ENCODE assay signal across 16 cellular contexts in genomic region chr10:29649561-29650551, GRCh38. TPM values are rescaled to one million over a fixed set of nuclear protein-coding genes. Genes with fewer than 3 reads are reported as not detected.
A peak's percentile ranks its signal among the peaks of the same experiment; 100 is the strongest.
DNase-seq lines count a peak whose midpoint lies in the region; ATAC-seq, FAIRE-seq and TF ChIP-seq lines count a peak whose summit lies in the region.
"Had no signal": no experiment of that assay in that cellular context is flagged by ENCODE, and none has a peak within 500 bp of the region (broad histone marks: within the 10 kb centered on the region; RNA-seq: fewer than 3 reads in every experiment).

No MANE protein-coding gene starts in this region.

- H3K36me3 Mint-ChIP-seq in MCF 10A (ENCODE audit: insufficient read depth, unreplicated experiment) (peaks cover 21% of the 10 kb centered on the region), type B pancreatic cell (peaks cover 47% of the 10 kb centered on the region)
- H3K36me3 Mint-ChIP-seq in activated T-cell treated with anti-CD3 and anti-CD28 coated beads, Interleukin-2, amount 50 U/mL, for 4 hours (ENCODE audit: insufficient read depth), result peaks cover 12% of the 10 kb centered on the region
- H3K36me3 Mint-ChIP-seq: naive B cell had no signal

- CTCF ChIA-PET in MCF 10A (lab: Yijun Ruan, JAX), result no interaction called here
- CTCF ChIA-PET in mammary epithelial cell (lab: Charles Lee; ENCODE audit: low non-redundant PET), result no interaction called here
- CTCF ChIA-PET in GM12878 (lab: Yijun Ruan, JAX), result interaction anchor here (0.5 to 1.5 kb wide), 3 partner anchors 8 to 263 kb away, joined by 5 to 6 read pairs (median 6); no protein-coding TSS in a partner anchor

- dilution Hi-C loops in mammary epithelial cell (cut with HindIII; ENCODE audit: low sequenced_read_pairs), result loop anchor here (10.0 kb wide), 1 partner anchor 55 kb away; no protein-coding TSS in a partner anchor

- H3K4me3 ChIP-seq in mammary epithelial cell (replicated peaks in 1 of 3; ENCODE audit: insufficient read depth in 1 of 3, low read depth in 2 of 3, low read length in 3 of 3), result no peak overlapping the region
- no peak overlapping the region for H3K4me3 ChIP-seq in GM12878
- H3K4me3 ChIP-seq in mucosa of rectum (ENCODE audit: low read length in 2 of 2), result no peak overlapping the region
- H3K4me3 ChIP-seq: SJCRH30, skin epidermis, thoracic aorta had no signal

- SMC1A ChIA-PET in GM12878 (lab: Charles Lee; ENCODE audit: uncharacterized antibody, unreplicated experiment), result interaction anchor here (0.8 to 1.5 kb wide), 2 partner anchors 14 to 54 kb away, joined by 4 to 6 read pairs; partner anchors contain the start of gene SVIL

- no peak for TF ChIP-seq RAD21 in GM12878 (IDR thresholded peaks at IDR 0.05; ENCODE audit: insufficient read depth, low read depth, low read length)

- H3K27me3 ChIP-seq in mammary epithelial cell (ENCODE audit: insufficient read depth, low read length), result no peaks in the 10 kb centered on the region
- no peaks in the 10 kb centered on the region for H3K27me3 ChIP-seq in GM12878 (replicated peaks in 1 of 2; ENCODE audit: control insufficient read depth in 2 of 2, insufficient read depth in 2 of 2, low read length in 1 of 2)
- no peaks in the 10 kb centered on the region for H3K27me3 ChIP-seq in mucosa of rectum (ENCODE audit: control insufficient read depth in 2 of 2, insufficient read depth in 2 of 2, low read length in 2 of 2)
- H3K27me3 ChIP-seq: SJCRH30 had no signal

- WGBS in mammary epithelial cell (ENCODE audit: low coverage, missing lambda C conversion rate), result 89% methylated on average over 7 of the region's 7 CpGs
- WGBS in GM12878 (ENCODE audit: insufficient coverage, insufficient replicate concordance, low lambda C conversion rate, missing lambda C conversion rate), result 27% methylated on average over 7 of the region's 7 CpGs

- H3K9me3 ChIP-seq in mammary epithelial cell (replicated peaks; ENCODE audit: insufficient read depth, low read length) (no peaks in the 10 kb centered on the region), GM12878 (replicated peaks; ENCODE audit: control insufficient read depth, insufficient read depth, low read length) (peaks cover 1% of the 10 kb centered on the region; the same call in 2 of the 3 replicates), mucosa of rectum (ENCODE audit: control insufficient read depth in 2 of 2, low read length in 2 of 2) (no peaks in the 10 kb centered on the region)
- H3K9me3 ChIP-seq: SJCRH30, thoracic aorta had no signal

- no peak overlapping the region for H3K4me3 Mint-ChIP-seq in MCF 10A (ENCODE audit: unreplicated experiment)
- H3K4me3 Mint-ChIP-seq in type B pancreatic cell, result peak overlapping the region; percentile 15
- no peak overlapping the region for H3K4me3 Mint-ChIP-seq in activated T-cell treated with anti-CD3 and anti-CD28 coated beads, Interleukin-2, amount 50 U/mL, for 4 hours

- H3K36me3 ChIP-seq in mammary epithelial cell (ENCODE audit: insufficient read depth, low read length), result no peaks in the 10 kb centered on the region
- no peaks in the 10 kb centered on the region for H3K36me3 ChIP-seq in GM12878 (ENCODE audit: control insufficient read depth in 2 of 2, insufficient read depth in 2 of 2, low read length in 1 of 2)
- no peaks in the 10 kb centered on the region for H3K36me3 ChIP-seq in mucosa of rectum (ENCODE audit: control insufficient read depth in 2 of 2, insufficient read depth in 2 of 2, low read length in 2 of 2)
- H3K36me3 ChIP-seq: SJCRH30, thoracic aorta had no signal

- TF ChIP-seq CTCF in MCF 10A (IDR thresholded peaks at IDR 0.05; ENCODE audit: unreplicated experiment) (no peak), mammary epithelial cell (conservative IDR thresholded peaks at IDR 0.05 in 1 of 2, IDR thresholded peaks at IDR 0.05 in 1 of 2; ENCODE audit: extremely low read depth in 1 of 2, insufficient read depth in 1 of 2, low read depth in 1 of 2, low read length in 2 of 2) (no peak), GM12878 (IDR thresholded peaks at IDR 0.05 in 2 of 3, conservative IDR thresholded peaks at IDR 0.05 in 1 of 3; ENCODE audit: control insufficient read depth in 2 of 3, extremely low read depth in 1 of 3, insufficient read depth in 1 of 3, low read depth in 3 of 3, low read length in 3 of 3) (no peak), type B pancreatic cell (conservative IDR thresholded peaks at IDR 0.05) (no peak)

- no TSS peak for BruUV-seq in MCF 10A (replicated peaks; lab: Mats Ljungman, UMichigan)
- BruUV-seq in mammary epithelial cell (replicated peaks; lab: Mats Ljungman, UMichigan), result no TSS peak
- no TSS peak for BruUV-seq in GM12878 (replicated peaks; lab: Mats Ljungman, UMichigan)

- RAD21 ChIA-PET in GM12878 (lab: Charles Lee; ENCODE audit: unreplicated experiment), result interaction anchor here (1.1 kb wide), 1 partner anchor 90 kb away, joined by 3 read pairs; no protein-coding TSS in a partner anchor

- in situ Hi-C loops in mammary epithelial cell (cut with MboI; ENCODE audit: low sequenced_read_pairs in 2 of 2) (no loop called here), GM12878 (cut with MboI) (no loop called here)

- H2AFZ ChIP-seq in mammary epithelial cell (ENCODE audit: low read depth, low read length), result no peak overlapping the region
- H2AFZ ChIP-seq in GM12878 (ENCODE audit: control insufficient read depth, low read depth, low read length), result no peak overlapping the region

- H3K9me3 Mint-ChIP-seq in MCF 10A (ENCODE audit: unreplicated experiment) (no peaks in the 10 kb centered on the region), type B pancreatic cell (peaks cover 20% of the 10 kb centered on the region)
- H3K9me3 Mint-ChIP-seq in activated T-cell treated with anti-CD3 and anti-CD28 coated beads, Interleukin-2, amount 50 U/mL, for 4 hours, result no peaks in the 10 kb centered on the region

- H3K79me2 ChIP-seq in mammary epithelial cell (ENCODE audit: insufficient read depth, low read length), result peaks cover 43% of the 10 kb centered on the region
- no peaks in the 10 kb centered on the region for H3K79me2 ChIP-seq in GM12878 (ENCODE audit: control insufficient read depth, insufficient read depth, low read length)

- H3K27ac Mint-ChIP-seq in MCF 10A (ENCODE audit: low read depth, unreplicated experiment) (peak overlapping the region; percentile 39), type B pancreatic cell (peak overlapping the region; percentile 81)

- H4K20me1 ChIP-seq in mammary epithelial cell (ENCODE audit: insufficient read depth, low read length) (no peaks in the 10 kb centered on the region), GM12878 (ENCODE audit: control insufficient read depth, insufficient read depth) (no peaks in the 10 kb centered on the region)

- H3K9ac ChIP-seq in mammary epithelial cell (ENCODE audit: insufficient read depth, low read length), result no peak overlapping the region
- no peak overlapping the region for H3K9ac ChIP-seq in GM12878 (ENCODE audit: control insufficient read depth, insufficient read depth, low read length)
- no peak overlapping the region for H3K9ac ChIP-seq in mucosa of rectum (ENCODE audit: low read depth in 1 of 2, low read length in 2 of 2)

- POLR2A ChIA-PET in MCF 10A (lab: Yijun Ruan, JAX), result no interaction called here
- POLR2A ChIA-PET in GM12878 (lab: Charles Lee), result interaction anchor here (1.0 to 1.1 kb wide), 2 partner anchors 10 to 17 kb away, joined by 3 to 6 read pairs; no protein-coding TSS in a partner anchor

- intact Hi-C loops in MCF 10A (cut with micrococcal nuclease) (no loop called here), mammary epithelial cell (cut with micrococcal nuclease) (no loop called here), GM12878 (cut with micrococcal nuclease; ENCODE audit: unreplicated experiment) (no loop called here)

- 0 out of 4 replicates have a peak, but pooled peaks of 1 of the 2 experiments have one; percentile 7 for TF ChIP-seq EP300 in GM12878 (IDR thresholded peaks at IDR 0.05; ENCODE audit: borderline replicate concordance in 1 of 2, control insufficient read depth in 1 of 2, low read depth in 2 of 2, low read length in 2 of 2)

- H3K4me2 ChIP-seq in mammary epithelial cell (ENCODE audit: insufficient read depth, low read depth, low read length) (no peak overlapping the region), GM12878 (ENCODE audit: control insufficient read depth, insufficient read depth) (no peak overlapping the region)

- FAIRE-seq in GM12878 (lab: Jason Lieb, UNC), result no peak
- FAIRE-seq: keratinocyte had no signal

- H3K27me3 Mint-ChIP-seq in MCF 10A (ENCODE audit: insufficient read depth, unreplicated experiment), result no peaks in the 10 kb centered on the region
- H3K27me3 Mint-ChIP-seq in type B pancreatic cell, result no peaks in the 10 kb centered on the region
- no peaks in the 10 kb centered on the region for H3K27me3 Mint-ChIP-seq in activated T-cell treated with anti-CD3 and anti-CD28 coated beads, Interleukin-2, amount 50 U/mL, for 4 hours (ENCODE audit: low read depth)
- H3K27me3 Mint-ChIP-seq: naive B cell had no signal

- DNase-seq in MCF 10A (ENCODE audit: unreplicated experiment) (no peak), mammary epithelial cell (no peak), GM12878 (ENCODE audit: low read depth, low spot score) (no peak), type B pancreatic cell (ENCODE audit: extremely low spot score, unreplicated experiment) (no peak), GF-D8 (lab: John Stamatoyannopoulos, UW) (no peak)
- no peak for DNase-seq in activated T-cell treated with anti-CD3 and anti-CD28 coated beads, Interleukin-2, amount 50 U/mL, for 4 hours
- DNase-seq: activated CD8-positive, alpha-beta memory T cell treated with anti-CD3 and anti-CD28 coated beads for 24 hours; erythroblast; naive B cell; NCI-H2029 had no signal

- ATAC-seq in GM12878 (peak; percentile 55), GM21447 (IDR thresholded peaks at IDR 0.05; ENCODE audit: unreplicated experiment) (no peak)
- ATAC-seq in activated T-cell treated with anti-CD3 and anti-CD28 coated beads, Interleukin-2, amount 50 U/mL, for 4 hours, result no peak

- no peak overlapping the region for H3K27ac ChIP-seq in mammary epithelial cell (ENCODE audit: insufficient read depth, low read depth, low read length)
- no peak overlapping the region for H3K27ac ChIP-seq in GM12878 (ENCODE audit: control insufficient read depth, insufficient read depth)
- peak overlapping the region; percentile 28 to 69 for H3K27ac ChIP-seq in mucosa of rectum (ENCODE audit: low read depth in 2 of 2, low read length in 2 of 2)
- H3K27ac ChIP-seq: SJCRH30 had no signal

- H3K4me1 ChIP-seq in mammary epithelial cell (ENCODE audit: insufficient read depth, low read length), result peaks cover 35% of the 10 kb centered on the region
- no peaks in the 10 kb centered on the region for H3K4me1 ChIP-seq in GM12878 (ENCODE audit: control insufficient read depth, insufficient read depth, low read length)
- H3K4me1 ChIP-seq in mucosa of rectum (ENCODE audit: control insufficient read depth in 2 of 2, insufficient read depth in 2 of 2, low read length in 2 of 2), result peaks cover 21 to 39% of the 10 kb centered on the region in 2 donors

- no peak for TF ChIP-seq POLR2A in GM12878 (IDR thresholded peaks at IDR 0.05; ENCODE audit: low read depth, low read length)

- H3K4me1 Mint-ChIP-seq in MCF 10A (ENCODE audit: insufficient read depth, unreplicated experiment), result peaks cover 35% of the 10 kb centered on the region
- H3K4me1 Mint-ChIP-seq in type B pancreatic cell (ENCODE audit: unreplicated experiment), result peaks cover 54% of the 10 kb centered on the region
- H3K4me1 Mint-ChIP-seq in activated T-cell treated with anti-CD3 and anti-CD28 coated beads, Interleukin-2, amount 50 U/mL, for 4 hours (ENCODE audit: low read depth), result peaks cover 50% of the 10 kb centered on the region

RNA-seq across cellular contexts. Expression of gene SVIL, which starts 15.1 kb away (rescaled TPM):
- total RNA-seq in MCF 10A (2022) (43.3 and 51.9 TPM in 2 replicates), mammary epithelial cell (100 to 1,000 TPM in 1 of 2 donors, 10 to 100 TPM in 1; 51.3 to 155 TPM), GM12878 (2014; rRNA removed) (0.65 and 0.68 TPM in 2 replicates), GM12878 (2014; rRNA removed; fragmentation: Illumina TruSeq; extraction: Trizol) (0.64 and 1.8 TPM in 2 replicates), GM12878 (2021) (1.5 and 1.9 TPM in 2 replicates), type B pancreatic cell (ENCODE audit: low replicate concordance) (171 and 195 TPM in 2 replicates)
- polyA plus RNA-seq in mammary epithelial cell (23.6 TPM), GM12878 (2011; rRNA removed) (0.33 and 0.43 TPM in 2 replicates), GM12878 (2014; fragmentation: Illumina TruSeq; extraction: Trizol) (0.48 and 1.2 TPM in 2 replicates), GM12878 (2014; fragmentation: Nextera tagmentation; extraction: Ambion mirVana) (under 1 TPM; 0.22 to 0.71 TPM), GM12878 (2014; rRNA removed) (0.66 and 1.0 TPM in 2 replicates), GM12878 (2016; fragmentation: Nextera tagmentation; extraction: Ambion mirVana) (1 to 10 TPM in 1 of 2 experiments, under 1 TPM in 1; 0.68 to 1.4 TPM)
- polyA minus RNA-seq in mammary epithelial cell, result 190 TPM
- total RNA-seq in GM12878 (2013; cell fraction: nucleolus; rRNA removed), result 16.7 and 47.2 TPM in 2 replicates
- 0.17 TPM for polyA plus RNA-seq in GM12878 (2011; ENCODE audit: low read depth)
- polyA plus RNA-seq in GM12878 (2011; cell fraction: cytosol; rRNA removed), result 0.35 and 0.39 TPM in 2 replicates
- polyA plus RNA-seq in GM12878 (2011; cell fraction: nucleus; rRNA removed), result 0.99 and 2.1 TPM in 2 replicates
- 0.12 and 0.28 TPM in 2 replicates for polyA plus RNA-seq in GM12878 (2012)
- polyA minus RNA-seq in GM12878 (2011; rRNA and poly(A)+ RNA removed), result 0.37 and 1.3 TPM in 2 replicates
- polyA minus RNA-seq in GM12878 (2011; cell fraction: cytosol; rRNA and poly(A)+ RNA removed), result 0.53 and 0.62 TPM in 2 replicates
- 0.36 and 0.77 TPM in 2 replicates for polyA minus RNA-seq in GM12878 (2011; cell fraction: nucleus; rRNA and poly(A)+ RNA removed)
- total RNA-seq in activated T-cell treated with anti-CD3 and anti-CD28 coated beads, Interleukin-2, amount 50 U/mL, for 4 hours, result 10 to 100 TPM in 1 of 3 donors, 1 to 10 TPM in 2; 6.4 to 11.1 (median 9.5) TPM

Comparison
In these comparisons a context has a peak if more than half of its experiments do, and no peak if none do; other contexts are left out.
1. H3K27ac ChIP-seq: peak in mucosa of rectum (2 of 2); none in mammary epithelial cell (single experiment) and GM12878 (single experiment).